Comparison of ENCODE assay signal across 20 cellular contexts in the genomic region with DNA sequence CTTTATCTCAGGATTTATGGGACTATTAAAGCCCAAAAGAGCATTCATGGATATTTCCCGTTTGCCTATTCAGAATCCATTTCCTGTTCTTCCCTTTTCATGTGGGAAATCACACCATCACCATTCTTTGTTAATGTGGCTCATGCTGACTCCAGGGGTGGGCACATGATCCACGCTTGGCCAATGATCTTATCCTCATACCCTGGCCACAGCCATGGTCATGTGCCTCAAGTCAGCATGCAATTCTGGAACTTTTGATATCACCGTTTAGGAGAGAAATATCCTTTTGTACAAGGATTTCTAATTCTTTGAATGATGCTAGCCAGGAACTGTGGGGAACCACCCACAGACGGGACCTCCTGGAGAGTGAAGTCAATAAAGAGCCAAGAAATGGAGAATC.
DNase-seq lines count a peak whose midpoint lies in the region; ATAC-seq and TF ChIP-seq lines count a peak whose summit lies in the region.
"Had no signal": no experiment of that assay in that cellular context is flagged by ENCODE, and none has a peak within 500 bp of the region (broad histone marks: within the 10 kb centered on the region; RNA-seq: fewer than 3 reads in every experiment).

No MANE protein-coding gene starts in this region.

- no peak for TF ChIP-seq CTCF in astrocyte of the spinal cord (IDR thresholded peaks at IDR 0.05; ENCODE audit: low read depth, low read length)

- ATAC-seq in HG02870 (IDR thresholded peaks at IDR 0.05; ENCODE audit: unreplicated experiment) (no peak), GM21528 (IDR thresholded peaks at IDR 0.05; ENCODE audit: low FRiP score, unreplicated experiment) (no peak)
- ATAC-seq: A549; CD8-positive, alpha-beta T cell had no signal

- no peak overlapping the region for H3K27ac ChIP-seq in mesendoderm (ENCODE audit: low read depth, low read length)
- H3K27ac ChIP-seq: A549; BLaER1 treated with 17β-estradiol and CSF1 and Interleukin-3, amounts not matched to agents 10 nM and 100 nM; KMS-11; PC-9; SJCRH30 had no signal

- H3K4ac ChIP-seq in mesendoderm (ENCODE audit: low read depth, low read length) = no peak overlapping the region

- H4K8ac ChIP-seq in mesendoderm (ENCODE audit: low read depth, low read length) = no peak overlapping the region

- H3K4me2 ChIP-seq in mesendoderm (ENCODE audit: low read length) = no peak overlapping the region
- H3K4me2 ChIP-seq: A549; BLaER1 treated with 17β-estradiol and CSF1 and Interleukin-3, amounts not matched to agents 10 nM and 100 nM; KMS-11; PC-9 had no signal

- no peaks in the 10 kb centered on the region for H3K36me3 ChIP-seq in mesendoderm (ENCODE audit: control insufficient read depth, insufficient read depth, low read length)
- H3K36me3 ChIP-seq: BLaER1 treated with 17β-estradiol and CSF1 and Interleukin-3, amounts not matched to agents 10 nM and 100 nM; SJCRH30 had no signal

- no peak overlapping the region for H3K56ac ChIP-seq in mesendoderm (ENCODE audit: low read length)

- H3K79me1 ChIP-seq in mesendoderm (ENCODE audit: low read length) = no peaks in the 10 kb centered on the region

- H3K9ac ChIP-seq in mesendoderm (ENCODE audit: low read length) = no peak overlapping the region
- H3K9ac ChIP-seq: BLaER1 treated with 17β-estradiol and CSF1 and Interleukin-3, amounts not matched to agents 10 nM and 100 nM; KMS-11 had no signal

- in situ Hi-C loops in astrocyte of the spinal cord (cut with HindIII; ENCODE audit: low sequenced_read_pairs) = no loop called here

- no peak overlapping the region for H2BK5ac ChIP-seq in mesendoderm (ENCODE audit: low read length)

- H3K4me3 ChIP-seq in astrocyte of the spinal cord (ENCODE audit: low read depth, low read length) (no peak overlapping the region), mesendoderm (ENCODE audit: low read length) (no peak overlapping the region)
- H3K4me3 ChIP-seq: A549; BLaER1 treated with 17β-estradiol and CSF1 and Interleukin-3, amounts not matched to agents 10 nM and 100 nM; PC-9; SJCRH30 had no signal

- H2BK120ac ChIP-seq in mesendoderm (ENCODE audit: low read depth, low read length) = no peak overlapping the region

- no peak overlapping the region for H3K18ac ChIP-seq in mesendoderm (ENCODE audit: low read length)

- H3K23ac ChIP-seq in mesendoderm (ENCODE audit: low read length) = no peak overlapping the region

- WGBS in mesendoderm (ENCODE audit: extremely low coverage, insufficient coverage, low lambda C conversion rate) = no CpG with 5 or more reads among the region's 4 CpGs

- H3K79me2 ChIP-seq in mesendoderm (ENCODE audit: control insufficient read depth, insufficient read depth, low read length) = no peaks in the 10 kb centered on the region

- no peak overlapping the region for H4K5ac ChIP-seq in mesendoderm (ENCODE audit: low read length)

- no peaks in the 10 kb centered on the region for H3K27me3 ChIP-seq in mesendoderm (ENCODE audit: insufficient read depth, low read length, poor library complexity)
- H3K27me3 ChIP-seq: BLaER1 treated with 17β-estradiol and CSF1 and Interleukin-3, amounts not matched to agents 10 nM and 100 nM; SJCRH30 had no signal

- DNase-seq in Daoy (ENCODE audit: low read depth) = peak; percentile 73
- DNase-seq in OCI-M1 (lab: John Stamatoyannopoulos, UW) = peak; percentile 17
- peak; percentile 81 for DNase-seq in astrocyte of the spinal cord (ENCODE audit: low read depth, low spot score)
- DNase-seq in mesendoderm = peak; percentile 33
- no peak for DNase-seq in epidermal melanocyte (ENCODE audit: insufficient read length, low spot score)
- DNase-seq in NCI-H524 (lab: John Stamatoyannopoulos, UW) = no peak
- DNase-seq: CD8-positive, alpha-beta T cell; DMS53; H7; NCI-H1436; NCI-H1930; NCI-H226; NCI-H524 treated with DMSO at 0.1 percent for 48 hours; PC-9; SJCRH30 had no signal

- no peak overlapping the region for H2BK15ac ChIP-seq in mesendoderm (replicated peaks; ENCODE audit: low read depth)

- H2AK5ac ChIP-seq in mesendoderm (ENCODE audit: low read length) = no peak overlapping the region

- no peaks in the 10 kb centered on the region for H3K4me1 ChIP-seq in mesendoderm (ENCODE audit: control insufficient read depth, low read depth, low read length)
- H3K4me1 ChIP-seq: BLaER1 treated with 17β-estradiol and CSF1 and Interleukin-3, amounts not matched to agents 10 nM and 100 nM; SJCRH30 had no signal

Comparison
In these comparisons a context has a peak if more than half of its experiments do, and no peak if none do; other contexts are left out.
1. DNase-seq: peak in Daoy (single experiment), OCI-M1 (single experiment), astrocyte of the spinal cord (single experiment) and mesendoderm (single experiment); none in epidermal melanocyte (single experiment) and NCI-H524 (0 of 2).